ENCODE assay signal across 9 cellular contexts in genomic region chr3:151276038-151277027, GRCh38. TPM values are rescaled to one million over a fixed set of nuclear protein-coding genes. Genes with fewer than 3 reads are reported as not detected.
DNase-seq lines count a peak whose midpoint lies in the region; ATAC-seq lines count a peak whose summit lies in the region.
"Had no signal": no experiment of that assay in that cellular context is flagged by ENCODE, and none has a peak within 500 bp of the region (broad histone marks: within the 10 kb centered on the region; RNA-seq: fewer than 3 reads in every experiment).

No MANE protein-coding gene starts in this region.

- ATAC-seq in HG02798 (IDR thresholded peaks at IDR 0.05; ENCODE audit: poor library complexity, unreplicated experiment) (peak; percentile 56), sciatic nerve (peak; percentile 37), GM21526 (IDR thresholded peaks at IDR 0.05; ENCODE audit: low FRiP score, unreplicated experiment) (no peak)

- DNase-seq in NCI-H748 (lab: John Stamatoyannopoulos, UW; ENCODE audit: unreplicated experiment), result peak; percentile 46
- no peak for DNase-seq in NCI-H748 treated with DMSO at 0.1 percent for 48 hours (lab: John Stamatoyannopoulos, UW)
- peak; percentile 16 for DNase-seq in T-helper 9 cell
- DNase-seq in sciatic nerve (ENCODE audit: low spot score), result no peak
- DNase-seq in LoVo (ENCODE audit: low spot score), result no peak
- DNase-seq in NCI-H2196 (lab: John Stamatoyannopoulos, UW; ENCODE audit: unreplicated experiment), result no peak

- intact Hi-C loops in sciatic nerve (cut with DNase I), result loop anchor here (10.0 kb wide), 1 partner anchor 102 kb away; no protein-coding TSS in a partner anchor

RNA-seq across cellular contexts. Expression of gene P2RY14, which starts 2.0 kb away (rescaled TPM):
- total RNA-seq in sciatic nerve, result 8.9 TPM
- total RNA-seq: bronchial epithelial cell had no signal

RNA-seq across cellular contexts. Expression of gene GPR87, which starts 40.3 kb away (rescaled TPM):
- not detected for total RNA-seq in sciatic nerve

RNA-seq across cellular contexts. Expression of gene P2RY13, which starts 53.0 kb away (rescaled TPM):
- total RNA-seq in sciatic nerve, result 3.7 TPM
- total RNA-seq: bronchial epithelial cell had no signal

Comparison
In these comparisons a context has a peak if more than half of its experiments do, and no peak if none do; other contexts are left out.
1. DNase-seq: peak in NCI-H748 (single experiment) and T-helper 9 cell (single experiment); none in NCI-H748 treated with DMSO at 0.1 percent for 48 hours (single experiment), sciatic nerve (single experiment), LoVo (single experiment) and NCI-H2196 (single experiment).